ENCODE assay signal across 7 cellular contexts in the genomic region with DNA sequence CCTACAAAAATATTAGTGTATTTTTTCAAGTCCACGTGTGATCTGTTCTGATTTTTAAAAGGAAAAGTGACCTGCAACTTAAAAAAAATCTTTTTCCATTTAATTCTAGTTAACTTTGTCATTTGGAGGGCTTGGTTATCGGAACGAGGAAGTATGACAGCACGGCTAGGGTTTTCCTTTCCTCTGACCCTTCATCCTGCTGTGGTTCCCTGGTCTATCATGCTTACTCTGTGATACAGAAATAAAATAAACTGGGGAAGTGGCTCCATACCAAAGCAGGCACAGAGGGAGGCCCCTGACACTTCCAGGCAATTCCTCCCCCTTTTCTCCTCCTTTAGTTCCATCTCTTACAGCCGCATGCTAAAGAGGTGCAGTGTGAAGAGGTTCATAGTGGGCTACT.
"Had no signal": no experiment of that assay in that cellular context is flagged by ENCODE, and none has a peak within 500 bp of the region (broad histone marks: within the 10 kb centered on the region; RNA-seq: fewer than 3 reads in every experiment).

No MANE protein-coding gene starts in this region.

- ATAC-seq: GM12878 had no signal

- FAIRE-seq: G401.6, GM12878, GM12891, GM18507, GM19239 had no signal

- H3K4me3 ChIP-seq: GM12878 had no signal

- DNase-seq: GDM1, GF-D8 had no signal
